Comparison of ENCODE assay signal across 20 cellular contexts in genomic region chr2:166092889-166093288, GRCh38. TPM values are rescaled to one million over a fixed set of nuclear protein-coding genes. Genes with fewer than 3 reads are reported as not detected.
DNase-seq lines count a peak whose midpoint lies in the region; ATAC-seq and TF ChIP-seq lines count a peak whose summit lies in the region.
"Had no signal": no experiment of that assay in that cellular context is flagged by ENCODE, and none has a peak within 500 bp of the region (broad histone marks: within the 10 kb centered on the region; RNA-seq: fewer than 3 reads in every experiment).

No MANE protein-coding gene starts in this region.

- no peaks in the 10 kb centered on the region for H3K9me3 ChIP-seq in MG63
- no peaks in the 10 kb centered on the region for H3K9me3 ChIP-seq in naive thymus-derived CD4-positive, alpha-beta T cell (ENCODE audit: control insufficient read depth in 2 of 3, low read length in 3 of 3)
- no peaks in the 10 kb centered on the region for H3K9me3 ChIP-seq in neural progenitor cell (ENCODE audit: low read depth)
- H3K9me3 ChIP-seq: gastroesophageal sphincter had no signal

- no peaks in the 10 kb centered on the region for H4K20me1 ChIP-seq in neural progenitor cell (ENCODE audit: low read depth)

- no peaks in the 10 kb centered on the region for H3K79me2 ChIP-seq in neural progenitor cell (ENCODE audit: low read depth)

- H3K9ac ChIP-seq in neural progenitor cell, result no peak overlapping the region

- H3K27me3 Mint-ChIP-seq in naive thymus-derived CD4-positive, alpha-beta T cell, result peaks cover 4 to 26% (median 12%) of the 10 kb centered on the region in 5 donors
- peaks cover 1% of the 10 kb centered on the region for H3K27me3 Mint-ChIP-seq in endothelial cell (ENCODE audit: unreplicated experiment)
- no peaks in the 10 kb centered on the region for H3K27me3 Mint-ChIP-seq in neural progenitor cell (ENCODE audit: insufficient read depth, low read depth)

- no peaks in the 10 kb centered on the region for H3K36me3 ChIP-seq in MG63
- no peaks in the 10 kb centered on the region for H3K36me3 ChIP-seq in naive thymus-derived CD4-positive, alpha-beta T cell (ENCODE audit: control insufficient read depth in 2 of 3, insufficient read depth in 3 of 3, low read length in 3 of 3)
- no peaks in the 10 kb centered on the region for H3K36me3 ChIP-seq in neural progenitor cell
- H3K36me3 ChIP-seq: gastroesophageal sphincter had no signal

- CTCF ChIA-PET in naive thymus-derived CD4-positive, alpha-beta T cell (lab: Charles Lee), result interaction anchor here (0.6 kb wide), 1 partner anchor 35 kb away, joined by 3 read pairs; the partner anchor contains the start of gene SCN1A

- H3K4me1 Mint-ChIP-seq in naive thymus-derived CD4-positive, alpha-beta T cell, result peaks cover 0 to 3% (median 0%) of the 10 kb centered on the region in 7 donors
- H3K4me1 Mint-ChIP-seq in endothelial cell (ENCODE audit: unreplicated experiment) (peaks cover 7% of the 10 kb centered on the region), neural progenitor cell (peaks cover 11% of the 10 kb centered on the region)
- H3K4me1 Mint-ChIP-seq: nephron had no signal

- H3K27ac Mint-ChIP-seq in naive thymus-derived CD4-positive, alpha-beta T cell, result no peak overlapping the region
- no peak overlapping the region for H3K27ac Mint-ChIP-seq in endothelial cell (ENCODE audit: unreplicated experiment)
- no peak overlapping the region for H3K27ac Mint-ChIP-seq in neural progenitor cell
- H3K27ac Mint-ChIP-seq: nephron had no signal

- peak; percentile 87 for ATAC-seq in naive thymus-derived CD4-positive, alpha-beta T cell
- ATAC-seq: gastroesophageal sphincter, Right ventricle myocardium inferior had no signal

- no peaks in the 10 kb centered on the region for H3K4me1 ChIP-seq in naive thymus-derived CD4-positive, alpha-beta T cell (ENCODE audit: control insufficient read depth in 2 of 2, insufficient read depth in 2 of 2, low read length in 2 of 2)
- H3K4me1 ChIP-seq in neural progenitor cell, result peaks cover 6% of the 10 kb centered on the region
- H3K4me1 ChIP-seq: gastroesophageal sphincter had no signal

- no peak overlapping the region for H2AFZ ChIP-seq in neural progenitor cell (replicated peaks)

- no peak overlapping the region for H3K27ac ChIP-seq in naive thymus-derived CD4-positive, alpha-beta T cell (ENCODE audit: low read depth, low read length)
- no peak overlapping the region for H3K27ac ChIP-seq in neural progenitor cell
- H3K27ac ChIP-seq: C4-2B, gastroesophageal sphincter had no signal

- H3K27me3 ChIP-seq in MG63, result no peaks in the 10 kb centered on the region
- no peaks in the 10 kb centered on the region for H3K27me3 ChIP-seq in naive thymus-derived CD4-positive, alpha-beta T cell (ENCODE audit: control insufficient read depth in 2 of 2, insufficient read depth in 2 of 2, low read length in 2 of 2)
- no peaks in the 10 kb centered on the region for H3K27me3 ChIP-seq in neural progenitor cell
- H3K27me3 ChIP-seq: gastroesophageal sphincter had no signal

- no peak for TF ChIP-seq CTCF in cardiac fibroblast (IDR thresholded peaks at IDR 0.05; ENCODE audit: low read depth, low read length)
- TF ChIP-seq CTCF in endothelial cell (IDR thresholded peaks at IDR 0.05; ENCODE audit: unreplicated experiment), result no peak
- no peak for TF ChIP-seq CTCF in neural progenitor cell (IDR thresholded peaks at IDR 0.05)

- POLR2A ChIA-PET in naive thymus-derived CD4-positive, alpha-beta T cell (lab: Charles Lee), result no interaction called here

- DNase-seq in EH (ENCODE audit: low read depth) (peak; percentile 54), MG63 (peak; percentile 26), cardiac fibroblast (ENCODE audit: low read depth in 2 of 2) (peak; percentile 69 to 80), endothelial cell (ENCODE audit: low spot score) (no peak), neural progenitor cell (ENCODE audit: low spot score) (no peak), GM19240 (ENCODE audit: insufficient read length, low spot score) (no peak), NCI-H1048 (lab: John Stamatoyannopoulos, UW) (no peak)
- DNase-seq in naive thymus-derived CD4-positive, alpha-beta T cell, result no peak
- DNase-seq: activated CD4-positive, alpha-beta T cell treated with anti-CD3 and anti-CD28 coated beads for 4 hours; activated naive CD4-positive, alpha-beta T cell; DND-41; MV-4-11; NCI-H2081 treated with DMSO at 0.1 percent for 48 hours; NCI-H82; retina; T-helper 9 cell had no signal

- no peak overlapping the region for H3K4me3 ChIP-seq in MG63
- no peak overlapping the region for H3K4me3 ChIP-seq in cardiac fibroblast (replicated peaks in 1 of 2; ENCODE audit: low read depth in 2 of 2, low read length in 2 of 2)
- no peak overlapping the region for H3K4me3 ChIP-seq in naive thymus-derived CD4-positive, alpha-beta T cell (ENCODE audit: low read length)
- H3K4me3 ChIP-seq in neural progenitor cell, result no peak overlapping the region
- H3K4me3 ChIP-seq: gastroesophageal sphincter had no signal

- H3K36me3 Mint-ChIP-seq in naive thymus-derived CD4-positive, alpha-beta T cell, result no peaks in the 10 kb centered on the region
- H3K36me3 Mint-ChIP-seq in endothelial cell (ENCODE audit: low read depth, unreplicated experiment) (no peaks in the 10 kb centered on the region), neural progenitor cell (no peaks in the 10 kb centered on the region)

- no peak overlapping the region for H3K4me3 Mint-ChIP-seq in naive thymus-derived CD4-positive, alpha-beta T cell
- H3K4me3 Mint-ChIP-seq in endothelial cell (ENCODE audit: unreplicated experiment), result no peak overlapping the region
- H3K4me3 Mint-ChIP-seq in neural progenitor cell, result no peak overlapping the region
- H3K4me3 Mint-ChIP-seq: nephron had no signal

- H3K4me2 ChIP-seq in neural progenitor cell, result no peak overlapping the region

- H3F3A ChIP-seq in neural progenitor cell (ENCODE audit: low read depth), result no peaks in the 10 kb centered on the region

- intact Hi-C loops in naive thymus-derived CD4-positive, alpha-beta T cell (cut with micrococcal nuclease), result no loop called here

- peaks cover 0 to 1% (median 0%) of the 10 kb centered on the region in 11 donors for H3K9me3 Mint-ChIP-seq in naive thymus-derived CD4-positive, alpha-beta T cell
- H3K9me3 Mint-ChIP-seq in endothelial cell (ENCODE audit: unreplicated experiment), result no peaks in the 10 kb centered on the region
- peaks cover under 1% of the 10 kb centered on the region for H3K9me3 Mint-ChIP-seq in neural progenitor cell
- H3K9me3 Mint-ChIP-seq: nephron had no signal

RNA-seq across cellular contexts. Expression of gene SCN1A, which starts 34.9 kb away (rescaled TPM):
- total RNA-seq in MG63 (2014; rRNA removed; shearing (Covaris generic); ENCODE audit: low replicate concordance), result not detected in 2 replicates
- total RNA-seq in naive thymus-derived CD4-positive, alpha-beta T cell, result not detected
- polyA plus RNA-seq in naive thymus-derived CD4-positive, alpha-beta T cell, result not detected
- total RNA-seq in endothelial cell (ENCODE audit: unreplicated experiment) (0.33 TPM), neural progenitor cell (ENCODE audit: low replicate concordance) (1.3 and 2.7 TPM in 2 replicates)

Comparison
In these comparisons a context has a peak if more than half of its experiments do, and no peak if none do; other contexts are left out.
1. DNase-seq: peak in EH (single experiment), MG63 (single experiment) and cardiac fibroblast (2 of 2); none in naive thymus-derived CD4-positive, alpha-beta T cell (0 of 9), endothelial cell (single experiment), neural progenitor cell (single experiment), GM19240 (single experiment) and NCI-H1048 (single experiment).